ENCODE assay signal across 10 cellular contexts in genomic region chr14:41606249-41607118, GRCh38. TPM values are rescaled to one million over a fixed set of nuclear protein-coding genes. Genes with fewer than 3 reads are reported as not detected.
DNase-seq lines count a peak whose midpoint lies in the region; ATAC-seq, FAIRE-seq and TF ChIP-seq lines count a peak whose summit lies in the region.
"Had no signal": no experiment of that assay in that cellular context is flagged by ENCODE, and none has a peak within 500 bp of the region (broad histone marks: within the 10 kb centered on the region; RNA-seq: fewer than 3 reads in every experiment).

TSS of gene LRFN5 (plus strand) at chr14:41606876.

- no peak within 1 kb of the TSS for H3K9ac ChIP-seq in K562 (ENCODE audit: insufficient read depth in 1 of 2, low read depth in 2 of 2, low read length in 2 of 2)

- CTCF ChIA-PET in K562 (lab: Yijun Ruan, JAX; ENCODE audit: low intra/inter-chr PET ratio): no interaction called here

- TF ChIP-seq RAD21 in K562 (CRISPR knock-in tag; conservative IDR thresholded peaks at IDR 0.05 in 1 of 2, IDR thresholded peaks at IDR 0.05 in 1 of 2): no peak

- no peaks in the 10 kb centered on the region for H4K20me1 ChIP-seq in K562 (replicated peaks; ENCODE audit: control insufficient read depth, insufficient read depth, low read length)

- BruUV-seq in K562 (replicated peaks; lab: Mats Ljungman, UMichigan): no TSS peak

- H3K4me2 ChIP-seq in K562 (ENCODE audit: insufficient read depth, low read length): peak within 1 kb of the TSS; percentile 37; the same call in 1 of the 2 replicates

- peak; percentile 72 for ATAC-seq in K562
- no peak for ATAC-seq in HG02870 (IDR thresholded peaks at IDR 0.05; ENCODE audit: unreplicated experiment)

- in situ Hi-C loops in K562 (cut with MboI): no loop called here

- DNase-seq in NCI-H2081 (lab: John Stamatoyannopoulos, UW): peak; percentile 23 to 30
- DNase-seq in NCI-H2081 treated with DMSO at 0.1 percent for 48 hours (lab: John Stamatoyannopoulos, UW): no peak
- peak; percentile 78 for DNase-seq in NCI-H1694 treated with DMSO at 0.1 percent for 48 hours (lab: John Stamatoyannopoulos, UW)
- DNase-seq in K562 (ENCODE audit: extremely low read depth in 1 of 4, low spot score in 3 of 4): peak in 1 of 4 experiments; percentile 5
- DNase-seq in inferior parietal cortex (ENCODE audit: extremely low spot score): peak; percentile 17
- peak; percentile 4 for DNase-seq in smooth muscle cell of the brain vasculature (ENCODE audit: low read depth, low spot score)
- no peak for DNase-seq in GF-D8 (lab: John Stamatoyannopoulos, UW)
- DNase-seq: CD4-positive, CD25-positive, alpha-beta regulatory T cell had no signal

- H3K27ac ChIP-seq in K562 (ENCODE audit: extremely low read depth, low read depth, low read length): no peak within 1 kb of the TSS

- no peaks in the 10 kb centered on the region for H3K4me1 ChIP-seq in K562 (replicated peaks in 1 of 2; ENCODE audit: control insufficient read depth in 2 of 2, insufficient read depth in 2 of 2, low read length in 2 of 2)

- peak within 1 kb of the TSS; percentile 29 for H3K4me3 ChIP-seq in K562

- H3K36me3 ChIP-seq in K562 (ENCODE audit: control insufficient read depth, insufficient read depth, low read length): no peaks in the 10 kb centered on the region

- intact Hi-C loops in K562 (cut with micrococcal nuclease): no loop called here

- no peak for TF ChIP-seq CTCF in K562 (IDR thresholded peaks at IDR 0.05 in 2 of 3, conservative IDR thresholded peaks at IDR 0.05 in 1 of 3; ENCODE audit: insufficient read depth in 2 of 3, low read depth in 1 of 3, low read length in 3 of 3)

- H3K9me1 ChIP-seq in K562 (ENCODE audit: control insufficient read depth, insufficient read depth, low read length): no peaks in the 10 kb centered on the region

- no peaks in the 10 kb centered on the region for H3K79me2 ChIP-seq in K562 (ENCODE audit: control insufficient read depth, insufficient read depth, low read length)

- FAIRE-seq in K562 (lab: Jason Lieb, UNC): no peak
- FAIRE-seq: TTC549 had no signal

- no peak for TF ChIP-seq EP300 in K562 (IDR thresholded peaks at IDR 0.05; ENCODE audit: low read length)

- 2% methylated on average over 41 of the region's 75 CpGs for WGBS in K562 (ENCODE audit: insufficient coverage, low coverage, missing lambda C conversion rate)

- no peak within 1 kb of the TSS for H2AFZ ChIP-seq in K562 (ENCODE audit: low read depth, low read length)

- H3K27me3 ChIP-seq in K562 (ENCODE audit: control insufficient read depth in 2 of 2, insufficient read depth in 2 of 2, low read length in 2 of 2): no peaks in the 10 kb centered on the region; a peak in 1 of 5 replicates

- POLR2A ChIA-PET in K562 (lab: Yijun Ruan, JAX): no interaction called here

- no peaks in the 10 kb centered on the region for H3K9me3 ChIP-seq in K562 (replicated peaks; ENCODE audit: control insufficient read depth, insufficient read depth, low read depth, low read length)

- TF ChIP-seq POLR2A in K562 (conservative IDR thresholded peaks at IDR 0.05): no peak

TF ChIP-seq in K562, 482 proteins besides CTCF, POLR2A, EP300 and RAD21:
- TF ChIP-seq TCF7 (IDR thresholded peaks at IDR 0.05; ENCODE audit: borderline replicate concordance): no peak
- no peak for TF ChIP-seq BCOR (IDR thresholded peaks at IDR 0.05)
- peak in 1 of 2 experiments; percentile 8 for TF ChIP-seq E2F6 (IDR thresholded peaks at IDR 0.05; ENCODE audit: borderline replicate concordance in 1 of 2, extremely low read depth in 1 of 2, insufficient read depth in 1 of 2, insufficient read length in 1 of 2, low read depth in 1 of 2, low read length in 1 of 2, poor library complexity in 1 of 2, severe bottlenecking in 1 of 2)
- no peak for TF ChIP-seq MTF1 (CRISPR knock-in tag; IDR thresholded peaks at IDR 0.05; ENCODE audit: borderline replicate concordance)
- no peak for TF ChIP-seq CBFA2T2 (conservative IDR thresholded peaks at IDR 0.05)
- no peak for TF ChIP-seq KAT2B (IDR thresholded peaks at IDR 0.05; ENCODE audit: low read depth, low read length)
- no peak for TF ChIP-seq ZBTB2 (IDR thresholded peaks at IDR 0.05)
- TF ChIP-seq XRCC3 (IDR thresholded peaks at IDR 0.05): no peak
- no peak for TF ChIP-seq ZNF212 (CRISPR knock-in tag; IDR thresholded peaks at IDR 0.05)
- TF ChIP-seq EGR1 (conservative IDR thresholded peaks at IDR 0.05): peak; percentile 45
- TF ChIP-seq PHF8 (IDR thresholded peaks at IDR 0.05; ENCODE audit: borderline replicate concordance, low read length): no peak

RNA-seq across cellular contexts. Expression of gene LRFN5, which starts in this region (rescaled TPM):
- total RNA-seq in K562 (2011; cell fraction: chromatin; rRNA removed; ENCODE audit: low replicate concordance): 0.16 and 0.44 TPM in 2 replicates
- total RNA-seq in K562 (2011; cell fraction: nucleolus; rRNA removed): 0.13 and 0.17 TPM in 2 replicates
- 0.22 and 0.38 TPM in 2 replicates for total RNA-seq in K562 (2011; cell fraction: nucleoplasm; rRNA removed)
- total RNA-seq in K562 (2014; rRNA removed) (0.08 and 0.27 TPM in 2 replicates), K562 (2014; rRNA removed; fragmentation: Illumina TruSeq; extraction: Trizol) (0.06 and 0.11 TPM in 2 replicates), K562 (2015; rRNA removed; fragmentation: Illumina TruSeq; extraction: Trizol) (0.11 and 0.15 TPM in 2 replicates), K562 (2021) (0.16 TPM in 2 replicates)
- polyA plus RNA-seq in K562 (2011; rRNA removed) (0.07 and 0.12 TPM in 2 replicates), K562 (2014; fragmentation: Illumina TruSeq; extraction: Trizol) (0.07 and 0.08 TPM in 2 replicates), K562 (2014; fragmentation: Nextera tagmentation; extraction: Ambion mirVana) (under 1 TPM in 1 of 2 experiments, not detected in 1; 0.01 TPM), K562 (2014; rRNA removed) (0.07 TPM in 1 of 2 replicates, not detected in the other)
- 0.01 and 0.09 TPM in 2 replicates for polyA plus RNA-seq in K562 (2011; cell fraction: cytosol; rRNA removed)
- 0.09 and 0.28 TPM in 2 replicates for polyA plus RNA-seq in K562 (2011; cell fraction: nucleus; rRNA removed)
- 0.04 TPM in 1 of 2 replicates, not detected in the other for polyA plus RNA-seq in K562 (2012)
- 0.18 and 0.54 TPM in 2 replicates for polyA minus RNA-seq in K562 (2011; rRNA and poly(A)+ RNA removed)
- polyA minus RNA-seq in K562 (2011; cell fraction: cytosol; rRNA and poly(A)+ RNA removed): not detected in 2 replicates
- 0.27 and 1.7 TPM in 2 replicates for polyA minus RNA-seq in K562 (2011; cell fraction: nucleus; rRNA and poly(A)+ RNA removed)
- total RNA-seq: CD4-positive, CD25-positive, alpha-beta regulatory T cell had no signal
- polyA plus RNA-seq: CD4-positive, CD25-positive, alpha-beta regulatory T cell had no signal

Comparison
In these comparisons a context has a peak if more than half of its experiments do, and no peak if none do; other contexts are left out.
1. DNase-seq: peak in NCI-H2081 (2 of 2), NCI-H1694 treated with DMSO at 0.1 percent for 48 hours (single experiment), inferior parietal cortex (single experiment) and smooth muscle cell of the brain vasculature (single experiment); none in NCI-H2081 treated with DMSO at 0.1 percent for 48 hours (single experiment) and GF-D8 (single experiment).